1 cellular context compared by ENCODE assay signal in the genomic region with DNA sequence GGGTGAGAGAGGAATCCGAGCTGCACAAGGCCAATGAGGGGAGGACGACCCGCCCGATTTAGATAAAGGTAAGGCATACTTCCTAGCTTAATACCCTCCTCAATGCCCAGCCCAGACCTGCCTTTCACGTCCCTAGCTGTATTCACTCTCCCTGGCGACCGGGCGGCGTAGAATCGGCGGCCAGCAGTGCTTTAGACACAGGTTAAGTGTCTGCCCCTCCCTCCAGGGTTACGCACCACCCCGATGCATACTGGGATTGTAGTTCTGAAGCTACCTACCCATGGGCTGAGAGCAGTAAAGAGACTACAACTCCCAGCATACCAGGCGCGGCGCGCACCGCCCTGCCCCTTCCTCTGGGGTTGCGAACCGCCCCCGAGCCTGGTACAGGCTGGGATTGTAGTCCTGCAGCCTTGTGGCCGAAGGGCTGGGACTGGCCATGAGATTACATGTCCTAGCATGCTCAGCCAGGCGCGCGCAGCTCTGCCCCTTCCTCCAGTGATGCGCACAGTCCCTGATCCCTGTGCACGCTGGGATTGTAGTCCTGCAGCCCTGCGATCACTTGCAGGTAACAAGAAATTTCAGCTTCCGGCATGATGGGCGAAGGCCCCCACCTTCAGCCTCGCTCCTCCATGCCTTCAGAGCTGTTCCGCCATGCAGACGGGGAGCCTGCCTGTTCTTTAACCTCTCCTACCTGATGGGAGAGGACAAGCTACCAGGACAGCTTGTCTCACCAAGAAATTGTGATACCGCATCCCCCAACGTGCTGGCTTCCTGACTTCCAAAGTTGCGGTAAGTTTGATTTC.
TF ChIP-seq lines count a peak whose summit lies in the region.

No MANE protein-coding gene starts in this region.

TF ChIP-seq in HepG2, 621 proteins besides CTCF, POLR2A, EP300 and RAD21 (continued from another document and continues in another):
- TF ChIP-seq DZIP1 (CRISPR knock-in tag; IDR thresholded peaks at IDR 0.05) (0 out of 2 replicates have a peak, but pooled peaks have one; percentile 72), SIX4 (CRISPR knock-in tag; IDR thresholded peaks at IDR 0.05) (peak; percentile 50), SIX1 (CRISPR knock-in tag; IDR thresholded peaks at IDR 0.05; ENCODE audit: borderline replicate concordance) (peak; percentile 49; the same call in 1 of the 2 replicates), TBP (CRISPR knock-in tag; IDR thresholded peaks at IDR 0.05) (peak; percentile 89; the same call in 1 of the 2 replicates), NKX3-1 (CRISPR knock-in tag; IDR thresholded peaks at IDR 0.05) (peak; percentile 52), ZBTB42 (CRISPR knock-in tag; IDR thresholded peaks at IDR 0.05) (0 out of 2 replicates have a peak, but pooled peaks have one; percentile 35), ZNF546 (CRISPR knock-in tag; conservative IDR thresholded peaks at IDR 0.05) (0 out of 2 replicates have a peak, but pooled peaks have one; percentile 79), RARA (CRISPR knock-in tag; IDR thresholded peaks at IDR 0.05) (peak; percentile 8; the same call in 1 of the 2 replicates), XRCC5 (optimal IDR thresholded peaks at IDR 0.05; ENCODE audit: low read length) (peak; percentile 84), HOXA5 (CRISPR knock-in tag; IDR thresholded peaks at IDR 0.05) (0 out of 2 replicates have a peak, but pooled peaks have one; percentile 20), SUZ12 (IDR thresholded peaks at IDR 0.05; ENCODE audit: low read depth, low read length) (peak; percentile 88), DNMT3B (CRISPR knock-in tag; conservative IDR thresholded peaks at IDR 0.05) (0 out of 2 replicates have a peak, but pooled peaks have one; percentile 30), MXI1 (IDR thresholded peaks at IDR 0.05; ENCODE audit: borderline replicate concordance, low read depth, low read length) (peak; percentile 91; the same call in 1 of the 3 replicates), POLR2AphosphoS5 (IDR thresholded peaks at IDR 0.05; ENCODE audit: low read depth, low read length) (peak; percentile 88), POLR2G (IDR thresholded peaks at IDR 0.05; ENCODE audit: low read depth, low read length) (peak; percentile 63), FOXK2 (IDR thresholded peaks at IDR 0.05) (no peak), ZNF230 (CRISPR knock-in tag; IDR thresholded peaks at IDR 0.05) (peak; percentile 82; the same call in 1 of the 2 replicates), ZNF274 (CRISPR knock-in tag; IDR thresholded peaks at IDR 0.05) (0 out of 2 replicates have a peak, but pooled peaks have one; percentile 43), PTBP1 (IDR thresholded peaks at IDR 0.05; ENCODE audit: low read depth, low read length, poor library complexity, severe bottlenecking) (no peak), KMT2B (CRISPR knock-in tag; IDR thresholded peaks at IDR 0.05) (peak; percentile 83), HCFC1 (IDR thresholded peaks at IDR 0.05; ENCODE audit: low read depth, low read length) (peak; percentile 96), ELF3 (CRISPR knock-in tag; IDR thresholded peaks at IDR 0.05) (peak; percentile 77), CBFB (CRISPR knock-in tag; IDR thresholded peaks at IDR 0.05) (peak; percentile 68; the same call in 1 of the 2 replicates), ZNF777 (CRISPR knock-in tag; IDR thresholded peaks at IDR 0.05) (0 out of 2 replicates have a peak, but pooled peaks have one; percentile 36), ZNF724P (CRISPR knock-in tag; IDR thresholded peaks at IDR 0.05; ENCODE audit: borderline replicate concordance) (0 out of 2 replicates have a peak, but pooled peaks have one; percentile 37), ZZZ3 (CRISPR knock-in tag; IDR thresholded peaks at IDR 0.05; ENCODE audit: borderline replicate concordance) (no peak; the same call in 1 of the 2 replicates), EEA1 (CRISPR knock-in tag; IDR thresholded peaks at IDR 0.05; ENCODE audit: borderline replicate concordance) (no peak), SOX5 (CRISPR knock-in tag; IDR thresholded peaks at IDR 0.05; ENCODE audit: borderline replicate concordance) (peak; percentile 56; the same call in 1 of the 2 replicates), NFYC (CRISPR knock-in tag; IDR thresholded peaks at IDR 0.05) (peak; percentile 53), MEIS1 (CRISPR knock-in tag; IDR thresholded peaks at IDR 0.05; ENCODE audit: borderline replicate concordance) (peak; percentile 80; the same call in 1 of the 2 replicates), KAT8 (CRISPR knock-in tag; IDR thresholded peaks at IDR 0.05) (peak; percentile 81), HNF4A (CRISPR knock-in tag; IDR thresholded peaks at IDR 0.05) (peak; percentile 47; the same call in 1 of the 2 replicates), FOXC1 (CRISPR knock-in tag; IDR thresholded peaks at IDR 0.05; ENCODE audit: borderline replicate concordance) (peak; percentile 65; the same call in 1 of the 2 replicates)
- TF ChIP-seq, protein P1, sequence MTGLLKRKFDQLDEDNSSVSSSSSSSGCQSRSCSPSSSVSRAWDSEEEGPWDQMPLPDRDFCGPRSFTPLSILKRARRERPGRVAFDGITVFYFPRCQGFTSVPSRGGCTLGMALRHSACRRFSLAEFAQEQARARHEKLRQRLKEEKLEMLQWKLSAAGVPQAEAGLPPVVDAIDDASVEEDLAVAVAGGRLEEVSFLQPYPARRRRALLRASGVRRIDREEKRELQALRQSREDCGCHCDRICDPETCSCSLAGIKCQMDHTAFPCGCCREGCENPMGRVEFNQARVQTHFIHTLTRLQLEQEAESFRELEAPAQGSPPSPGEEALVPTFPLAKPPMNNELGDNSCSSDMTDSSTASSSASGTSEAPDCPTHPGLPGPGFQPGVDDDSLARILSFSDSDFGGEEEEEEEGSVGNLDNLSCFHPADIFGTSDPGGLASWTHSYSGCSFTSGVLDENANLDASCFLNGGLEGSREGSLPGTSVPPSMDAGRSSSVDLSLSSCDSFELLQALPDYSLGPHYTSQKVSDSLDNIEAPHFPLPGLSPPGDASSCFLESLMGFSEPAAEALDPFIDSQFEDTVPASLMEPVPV (CRISPR knock-in tag; IDR thresholded peaks at IDR 0.05) = 0 out of 2 replicates have a peak, but pooled peaks have one; percentile 67
- TF ChIP-seq, protein P2, sequence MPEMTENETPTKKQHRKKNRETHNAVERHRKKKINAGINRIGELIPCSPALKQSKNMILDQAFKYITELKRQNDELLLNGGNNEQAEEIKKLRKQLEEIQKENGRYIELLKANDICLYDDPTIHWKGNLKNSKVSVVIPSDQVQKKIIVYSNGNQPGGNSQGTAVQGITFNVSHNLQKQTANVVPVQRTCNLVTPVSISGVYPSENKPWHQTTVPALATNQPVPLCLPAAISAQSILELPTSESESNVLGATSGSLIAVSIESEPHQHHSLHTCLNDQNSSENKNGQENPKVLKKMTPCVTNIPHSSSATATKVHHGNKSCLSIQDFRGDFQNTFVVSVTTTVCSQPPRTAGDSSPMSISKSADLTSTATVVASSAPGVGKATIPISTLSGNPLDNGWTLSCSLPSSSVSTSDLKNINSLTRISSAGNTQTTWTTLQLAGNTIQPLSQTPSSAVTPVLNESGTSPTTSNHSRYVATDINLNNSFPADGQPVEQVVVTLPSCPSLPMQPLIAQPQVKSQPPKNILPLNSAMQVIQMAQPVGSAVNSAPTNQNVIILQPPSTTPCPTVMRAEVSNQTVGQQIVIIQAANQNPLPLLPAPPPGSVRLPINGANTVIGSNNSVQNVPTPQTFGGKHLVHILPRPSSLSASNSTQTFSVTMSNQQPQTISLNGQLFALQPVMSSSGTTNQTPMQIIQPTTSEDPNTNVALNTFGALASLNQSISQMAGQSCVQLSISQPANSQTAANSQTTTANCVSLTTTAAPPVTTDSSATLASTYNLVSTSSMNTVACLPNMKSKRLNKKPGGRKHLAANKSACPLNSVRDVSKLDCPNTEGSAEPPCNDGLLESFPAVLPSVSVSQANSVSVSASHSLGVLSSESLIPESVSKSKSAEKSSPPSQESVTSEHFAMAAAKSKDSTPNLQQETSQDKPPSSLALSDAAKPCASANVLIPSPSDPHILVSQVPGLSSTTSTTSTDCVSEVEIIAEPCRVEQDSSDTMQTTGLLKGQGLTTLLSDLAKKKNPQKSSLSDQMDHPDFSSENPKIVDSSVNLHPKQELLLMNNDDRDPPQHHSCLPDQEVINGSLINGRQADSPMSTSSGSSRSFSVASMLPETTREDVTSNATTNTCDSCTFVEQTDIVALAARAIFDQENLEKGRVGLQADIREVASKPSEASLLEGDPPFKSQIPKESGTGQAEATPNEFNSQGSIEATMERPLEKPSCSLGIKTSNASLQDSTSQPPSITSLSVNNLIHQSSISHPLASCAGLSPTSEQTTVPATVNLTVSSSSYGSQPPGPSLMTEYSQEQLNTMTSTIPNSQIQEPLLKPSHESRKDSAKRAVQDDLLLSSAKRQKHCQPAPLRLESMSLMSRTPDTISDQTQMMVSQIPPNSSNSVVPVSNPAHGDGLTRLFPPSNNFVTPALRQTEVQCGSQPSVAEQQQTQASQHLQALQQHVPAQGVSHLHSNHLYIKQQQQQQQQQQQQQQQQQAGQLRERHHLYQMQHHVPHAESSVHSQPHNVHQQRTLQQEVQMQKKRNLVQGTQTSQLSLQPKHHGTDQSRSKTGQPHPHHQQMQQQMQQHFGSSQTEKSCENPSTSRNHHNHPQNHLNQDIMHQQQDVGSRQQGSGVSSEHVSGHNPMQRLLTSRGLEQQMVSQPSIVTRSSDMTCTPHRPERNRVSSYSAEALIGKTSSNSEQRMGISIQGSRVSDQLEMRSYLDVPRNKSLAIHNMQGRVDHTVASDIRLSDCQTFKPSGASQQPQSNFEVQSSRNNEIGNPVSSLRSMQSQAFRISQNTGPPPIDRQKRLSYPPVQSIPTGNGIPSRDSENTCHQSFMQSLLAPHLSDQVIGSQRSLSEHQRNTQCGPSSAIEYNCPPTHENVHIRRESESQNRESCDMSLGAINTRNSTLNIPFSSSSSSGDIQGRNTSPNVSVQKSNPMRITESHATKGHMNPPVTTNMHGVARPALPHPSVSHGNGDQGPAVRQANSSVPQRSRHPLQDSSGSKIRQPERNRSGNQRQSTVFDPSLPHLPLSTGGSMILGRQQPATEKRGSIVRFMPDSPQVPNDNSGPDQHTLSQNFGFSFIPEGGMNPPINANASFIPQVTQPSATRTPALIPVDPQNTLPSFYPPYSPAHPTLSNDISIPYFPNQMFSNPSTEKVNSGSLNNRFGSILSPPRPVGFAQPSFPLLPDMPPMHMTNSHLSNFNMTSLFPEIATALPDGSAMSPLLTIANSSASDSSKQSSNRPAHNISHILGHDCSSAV (CRISPR knock-in tag; IDR thresholded peaks at IDR 0.05; ENCODE audit: borderline replicate concordance) = no peak
- TF ChIP-seq, protein P3, sequence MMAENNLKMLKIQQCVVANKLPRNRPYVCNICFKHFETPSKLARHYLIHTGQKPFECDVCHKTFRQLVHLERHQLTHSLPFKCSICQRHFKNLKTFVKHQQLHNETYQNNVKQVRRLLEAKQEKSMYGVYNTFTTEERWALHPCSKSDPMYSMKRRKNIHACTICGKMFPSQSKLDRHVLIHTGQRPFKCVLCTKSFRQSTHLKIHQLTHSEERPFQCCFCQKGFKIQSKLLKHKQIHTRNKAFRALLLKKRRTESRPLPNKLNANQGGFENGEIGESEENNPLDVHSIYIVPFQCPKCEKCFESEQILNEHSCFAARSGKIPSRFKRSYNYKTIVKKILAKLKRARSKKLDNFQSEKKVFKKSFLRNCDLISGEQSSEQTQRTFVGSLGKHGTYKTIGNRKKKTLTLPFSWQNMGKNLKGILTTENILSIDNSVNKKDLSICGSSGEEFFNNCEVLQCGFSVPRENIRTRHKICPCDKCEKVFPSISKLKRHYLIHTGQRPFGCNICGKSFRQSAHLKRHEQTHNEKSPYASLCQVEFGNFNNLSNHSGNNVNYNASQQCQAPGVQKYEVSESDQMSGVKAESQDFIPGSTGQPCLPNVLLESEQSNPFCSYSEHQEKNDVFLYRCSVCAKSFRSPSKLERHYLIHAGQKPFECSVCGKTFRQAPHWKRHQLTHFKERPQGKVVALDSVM (CRISPR knock-in tag; IDR thresholded peaks at IDR 0.05) = 0 out of 2 replicates have a peak, but pooled peaks have one; percentile 15
- TF ChIP-seq, protein P4, sequence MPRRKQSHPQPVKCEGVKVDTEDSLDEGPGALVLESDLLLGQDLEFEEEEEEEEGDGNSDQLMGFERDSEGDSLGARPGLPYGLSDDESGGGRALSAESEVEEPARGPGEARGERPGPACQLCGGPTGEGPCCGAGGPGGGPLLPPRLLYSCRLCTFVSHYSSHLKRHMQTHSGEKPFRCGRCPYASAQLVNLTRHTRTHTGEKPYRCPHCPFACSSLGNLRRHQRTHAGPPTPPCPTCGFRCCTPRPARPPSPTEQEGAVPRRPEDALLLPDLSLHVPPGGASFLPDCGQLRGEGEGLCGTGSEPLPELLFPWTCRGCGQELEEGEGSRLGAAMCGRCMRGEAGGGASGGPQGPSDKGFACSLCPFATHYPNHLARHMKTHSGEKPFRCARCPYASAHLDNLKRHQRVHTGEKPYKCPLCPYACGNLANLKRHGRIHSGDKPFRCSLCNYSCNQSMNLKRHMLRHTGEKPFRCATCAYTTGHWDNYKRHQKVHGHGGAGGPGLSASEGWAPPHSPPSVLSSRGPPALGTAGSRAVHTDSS (CRISPR knock-in tag; conservative IDR thresholded peaks at IDR 0.05) = peak; percentile 84; the same call in 1 of the 2 replicates
- TF ChIP-seq, protein P5, sequence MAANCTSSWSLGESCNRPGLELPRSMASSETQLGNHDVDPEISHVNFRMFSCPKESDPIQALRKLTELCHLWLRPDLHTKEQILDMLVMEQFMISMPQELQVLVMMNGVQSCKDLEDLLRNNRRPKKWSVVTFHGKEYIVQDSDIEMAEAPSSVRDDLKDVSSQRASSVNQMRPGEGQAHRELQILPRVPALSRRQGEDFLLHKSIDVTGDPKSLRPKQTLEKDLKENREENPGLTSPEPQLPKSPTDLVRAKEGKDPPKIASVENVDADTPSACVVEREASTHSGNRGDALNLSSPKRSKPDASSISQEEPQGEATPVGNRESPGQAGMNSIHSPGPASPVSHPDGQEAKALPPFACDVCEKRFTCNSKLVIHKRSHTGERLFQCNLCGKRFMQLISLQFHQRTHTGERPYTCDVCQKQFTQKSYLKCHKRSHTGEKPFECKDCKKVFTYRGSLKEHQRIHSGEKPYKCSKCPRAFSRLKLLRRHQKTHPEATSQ (CRISPR knock-in tag; IDR thresholded peaks at IDR 0.05; ENCODE audit: borderline replicate concordance) = 0 out of 2 replicates have a peak, but pooled peaks have one; percentile 63
